ENCODE assay signal across 1 cellular context in the genomic region with DNA sequence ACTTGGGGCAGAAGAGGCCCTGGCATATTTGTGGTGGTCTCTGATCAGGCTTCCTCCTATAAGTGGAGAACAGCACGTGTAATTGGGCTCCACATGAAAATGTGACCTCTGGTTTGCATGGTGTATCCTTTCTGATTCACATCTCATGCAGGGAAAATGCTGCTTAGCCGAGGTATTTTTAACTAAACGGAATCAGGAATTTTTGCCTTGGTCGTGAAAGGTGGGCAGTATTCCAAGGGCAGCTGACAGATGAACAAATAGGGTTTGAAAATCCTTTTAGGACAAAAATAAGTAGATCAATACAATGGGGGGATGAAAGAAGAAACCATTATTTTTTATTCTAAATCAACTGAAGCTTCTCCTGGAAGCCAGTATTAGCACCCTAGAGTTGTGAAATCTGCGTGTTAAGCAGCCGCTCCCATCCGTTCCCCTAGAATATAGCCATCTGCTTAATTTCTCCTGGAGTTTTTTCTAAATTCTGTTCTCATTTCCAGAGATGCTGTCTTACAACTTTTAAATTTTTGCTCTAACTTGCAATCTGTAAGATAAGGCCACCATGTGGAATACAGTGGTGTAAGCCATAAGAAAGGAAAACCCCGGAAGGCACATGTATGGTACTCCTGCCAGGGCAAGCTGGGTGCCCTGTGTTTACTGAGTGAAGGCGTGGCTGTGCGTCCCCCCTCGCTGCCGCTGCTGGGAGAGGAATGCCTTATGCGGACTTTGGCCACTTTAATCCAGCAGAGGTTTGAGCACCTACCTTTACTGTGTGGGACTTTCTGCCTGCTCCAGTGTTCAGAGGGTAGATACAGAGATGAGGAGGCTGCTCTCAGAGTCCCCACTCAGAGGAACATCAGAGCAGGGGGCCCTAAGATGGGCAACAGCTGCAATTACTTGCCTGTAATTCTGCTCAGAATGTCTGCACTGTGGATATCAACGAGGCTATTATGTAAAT.
TF ChIP-seq lines count a peak whose summit lies in the region.

No MANE protein-coding gene starts in this region.

TF ChIP-seq in K562, 482 proteins besides CTCF, POLR2A, EP300 and RAD21:
- TF ChIP-seq WHSC1 (IDR thresholded peaks at IDR 0.05; ENCODE audit: low read length) = peak; percentile 49
- no peak for TF ChIP-seq TFAM (CRISPR knock-in tag; conservative IDR thresholded peaks at IDR 0.05)
- TF ChIP-seq PHF20 (IDR thresholded peaks at IDR 0.05; ENCODE audit: partially characterized antibody) = no peak
- no peak for TF ChIP-seq ATF7 (IDR thresholded peaks at IDR 0.05)
- no peak for TF ChIP-seq DIDO1 (tag; IDR thresholded peaks at IDR 0.05; ENCODE audit: low read depth)
- no peak for TF ChIP-seq MTA1 (IDR thresholded peaks at IDR 0.05; ENCODE audit: borderline replicate concordance)
TF ChIP-seq in K562: peak in this region for 1.
